Comparison of ENCODE assay signal across 12 cellular contexts in the genomic region with DNA sequence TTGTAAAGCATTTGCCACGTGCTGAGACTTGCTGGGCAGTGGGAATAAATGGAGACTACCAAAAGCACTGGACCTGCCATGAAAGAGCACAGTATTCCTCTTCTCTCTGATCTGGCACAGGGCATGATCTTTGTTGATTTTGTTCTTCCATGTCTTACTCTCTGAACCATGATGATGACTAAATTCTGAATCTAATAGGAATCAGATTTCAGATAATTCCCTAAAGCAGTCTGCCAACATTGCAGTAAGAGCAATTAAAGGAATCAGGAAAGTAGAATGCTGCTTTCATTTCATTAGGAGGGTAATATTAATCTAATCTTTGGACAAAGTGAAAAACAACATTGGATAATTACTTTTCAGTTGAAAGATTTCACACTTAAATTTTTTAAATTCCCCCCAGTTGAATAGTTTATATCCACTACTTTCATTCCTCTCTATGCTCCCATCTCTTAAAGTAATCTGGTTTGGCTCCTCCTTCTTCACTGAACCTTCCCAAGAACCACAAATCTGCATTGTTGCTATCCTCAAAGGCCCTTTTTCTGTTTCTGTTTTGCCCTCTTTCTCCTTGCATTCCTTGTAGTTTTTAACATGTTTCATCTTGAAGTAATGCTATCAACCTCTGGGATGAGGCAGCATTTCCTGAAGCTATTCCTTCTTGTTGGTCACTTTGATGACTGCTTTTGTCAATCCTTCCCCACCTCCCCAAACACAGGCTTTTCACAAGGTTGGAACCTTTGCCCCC.
DNase-seq lines count a peak whose midpoint lies in the region; TF ChIP-seq lines count a peak whose summit lies in the region.
"Had no signal": no experiment of that assay in that cellular context is flagged by ENCODE, and none has a peak within 500 bp of the region (broad histone marks: within the 10 kb centered on the region; RNA-seq: fewer than 3 reads in every experiment).

No MANE protein-coding gene starts in this region.

- no peaks in the 10 kb centered on the region for H3K27me3 ChIP-seq in osteoblast (ENCODE audit: insufficient read depth, low read length)
- H3K27me3 ChIP-seq: pancreas had no signal

- H3K36me3 Mint-ChIP-seq in chondrocyte (ENCODE audit: low read depth) (no peaks in the 10 kb centered on the region), immature natural killer cell (peaks cover 0 to under 1% (median 0%) of the 10 kb centered on the region in 3 donors)

- no peaks in the 10 kb centered on the region for H3K27me3 Mint-ChIP-seq in chondrocyte (ENCODE audit: low read depth)
- H3K27me3 Mint-ChIP-seq in immature natural killer cell (ENCODE audit: low read depth in 3 of 3): peaks cover 0 to 2% (median 2%) of the 10 kb centered on the region in 3 donors

- H3K27ac ChIP-seq in osteoblast (ENCODE audit: low read depth, low read length): peak overlapping the region; percentile 100
- H3K27ac ChIP-seq: pancreas had no signal

- H3K4me3 Mint-ChIP-seq in chondrocyte (ENCODE audit: unreplicated experiment): no peak overlapping the region
- H3K4me3 Mint-ChIP-seq in immature natural killer cell: no peak overlapping the region
- H3K4me3 Mint-ChIP-seq: T-helper 1 cell treated with Interleukin-12 subunit alpha and Interleukin-12 subunit beta and Interleukin-4 antibody, amounts not matched to agents 30 μg/mL and 1 μg/mL, for 36 hours had no signal

- H3K4me2 ChIP-seq in osteoblast (ENCODE audit: insufficient read depth, low read length): peak overlapping the region; percentile 56

- H4K20me1 ChIP-seq in osteoblast (ENCODE audit: insufficient read depth, low read length): no peaks in the 10 kb centered on the region

- DNase-seq in ELR (ENCODE audit: low read depth): peak; percentile 64
- peak; percentile 8 to 80 for DNase-seq in NCI-H524 (lab: John Stamatoyannopoulos, UW)
- no peak for DNase-seq in chondrocyte (ENCODE audit: low spot score)
- DNase-seq in osteoblast (ENCODE audit: insufficient read length, low spot score, missing footprints): no peak
- no peak for DNase-seq in SHP77 (lab: John Stamatoyannopoulos, UW)
- no peak for DNase-seq in immature natural killer cell
- DNase-seq in iPS-NIHi11 (ENCODE audit: low spot score): no peak
- no peak for DNase-seq in pons (ENCODE audit: low spot score)
- DNase-seq: aorta, pancreas had no signal

- H3K9me3 Mint-ChIP-seq in chondrocyte (ENCODE audit: low read depth) (peaks cover 5% of the 10 kb centered on the region), immature natural killer cell (peaks cover 0 to 2% (median under 1%) of the 10 kb centered on the region in 6 donors)
- H3K9me3 Mint-ChIP-seq: T-helper 1 cell treated with Interleukin-12 subunit alpha and Interleukin-12 subunit beta and Interleukin-4 antibody, amounts not matched to agents 30 μg/mL and 1 μg/mL, for 36 hours had no signal

- H3K4me3 ChIP-seq in osteoblast (ENCODE audit: insufficient read depth, low read length): no peak overlapping the region
- H3K4me3 ChIP-seq: pancreas, thoracic aorta had no signal

- H3K27ac Mint-ChIP-seq in chondrocyte (ENCODE audit: unreplicated experiment) (peak overlapping the region; percentile 88), immature natural killer cell (no peak overlapping the region)
- H3K27ac Mint-ChIP-seq: T-helper 1 cell treated with Interleukin-12 subunit alpha and Interleukin-12 subunit beta and Interleukin-4 antibody, amounts not matched to agents 30 μg/mL and 1 μg/mL, for 36 hours had no signal

- no peaks in the 10 kb centered on the region for H3K9me3 ChIP-seq in osteoblast (ENCODE audit: low read depth, low read length)
- H3K9me3 ChIP-seq: pancreas, thoracic aorta had no signal

- H3K4me1 Mint-ChIP-seq in chondrocyte (ENCODE audit: low read depth) (peaks cover 43% of the 10 kb centered on the region), immature natural killer cell (no peaks in the 10 kb centered on the region)

- no peaks in the 10 kb centered on the region for H3K79me2 ChIP-seq in osteoblast (ENCODE audit: insufficient read depth, low read length)

- H3K36me3 ChIP-seq in osteoblast (ENCODE audit: insufficient read depth, low read length): no peaks in the 10 kb centered on the region
- H3K36me3 ChIP-seq: pancreas, thoracic aorta had no signal

- peaks cover 52% of the 10 kb centered on the region for H3K4me1 ChIP-seq in osteoblast (ENCODE audit: insufficient read depth, low read length)
- H3K4me1 ChIP-seq: pancreas had no signal

- H2AFZ ChIP-seq in osteoblast (ENCODE audit: low read length): no peak overlapping the region

- no peak for TF ChIP-seq CTCF in chondrocyte (IDR thresholded peaks at IDR 0.05)
- TF ChIP-seq CTCF in osteoblast (IDR thresholded peaks at IDR 0.05; ENCODE audit: extremely low read depth, low read depth, low read length): no peak

Comparison
In these comparisons a context has a peak if more than half of its experiments do, and no peak if none do; other contexts are left out.
1. DNase-seq: peak in ELR (single experiment) and NCI-H524 (2 of 2); none in chondrocyte (single experiment), osteoblast (single experiment), SHP77 (0 of 2), immature natural killer cell (0 of 3), iPS-NIHi11 (single experiment) and pons (single experiment).